ENCODE assay signal across 8 cellular contexts in the genomic region with DNA sequence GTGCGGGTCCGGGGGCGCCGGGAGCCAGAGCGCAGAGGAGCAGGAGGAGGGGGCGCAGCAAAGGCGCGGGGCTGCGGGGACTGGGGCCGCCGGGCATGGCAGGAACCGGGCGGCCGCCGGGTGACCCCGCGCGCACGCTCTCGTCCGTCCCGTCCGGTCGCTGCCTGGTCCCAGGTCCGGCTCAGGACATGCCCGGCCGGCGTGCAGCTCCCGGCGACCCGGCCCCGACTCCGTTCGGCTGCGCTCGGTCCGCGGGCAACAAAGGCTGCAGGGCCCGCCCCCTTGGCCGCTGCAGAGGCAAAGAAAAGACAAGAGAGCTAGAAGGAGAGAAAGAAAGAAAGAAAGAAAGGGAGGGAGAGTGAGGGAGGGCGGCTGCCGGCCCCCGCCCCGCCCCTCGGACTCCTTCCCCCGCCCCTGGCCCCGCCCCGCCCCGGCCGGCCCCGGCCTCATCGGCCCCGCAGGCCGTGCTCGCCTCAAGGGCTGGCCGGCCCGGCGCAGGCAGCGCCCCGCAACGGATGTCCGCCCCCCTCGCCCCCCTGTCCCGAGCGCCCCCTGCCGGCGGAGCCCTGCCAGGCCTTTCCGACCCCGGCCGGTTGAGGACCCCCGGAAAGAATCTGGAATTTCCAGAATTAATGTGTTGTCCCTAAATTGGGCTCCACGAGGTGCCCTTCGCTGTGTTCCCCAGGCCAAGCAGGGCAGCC. TPM values are rescaled to one million over a fixed set of nuclear protein-coding genes. Genes with fewer than 3 reads are reported as not detected.
DNase-seq lines count a peak whose midpoint lies in the region; ATAC-seq, FAIRE-seq and TF ChIP-seq lines count a peak whose summit lies in the region.

A gene with protein sequence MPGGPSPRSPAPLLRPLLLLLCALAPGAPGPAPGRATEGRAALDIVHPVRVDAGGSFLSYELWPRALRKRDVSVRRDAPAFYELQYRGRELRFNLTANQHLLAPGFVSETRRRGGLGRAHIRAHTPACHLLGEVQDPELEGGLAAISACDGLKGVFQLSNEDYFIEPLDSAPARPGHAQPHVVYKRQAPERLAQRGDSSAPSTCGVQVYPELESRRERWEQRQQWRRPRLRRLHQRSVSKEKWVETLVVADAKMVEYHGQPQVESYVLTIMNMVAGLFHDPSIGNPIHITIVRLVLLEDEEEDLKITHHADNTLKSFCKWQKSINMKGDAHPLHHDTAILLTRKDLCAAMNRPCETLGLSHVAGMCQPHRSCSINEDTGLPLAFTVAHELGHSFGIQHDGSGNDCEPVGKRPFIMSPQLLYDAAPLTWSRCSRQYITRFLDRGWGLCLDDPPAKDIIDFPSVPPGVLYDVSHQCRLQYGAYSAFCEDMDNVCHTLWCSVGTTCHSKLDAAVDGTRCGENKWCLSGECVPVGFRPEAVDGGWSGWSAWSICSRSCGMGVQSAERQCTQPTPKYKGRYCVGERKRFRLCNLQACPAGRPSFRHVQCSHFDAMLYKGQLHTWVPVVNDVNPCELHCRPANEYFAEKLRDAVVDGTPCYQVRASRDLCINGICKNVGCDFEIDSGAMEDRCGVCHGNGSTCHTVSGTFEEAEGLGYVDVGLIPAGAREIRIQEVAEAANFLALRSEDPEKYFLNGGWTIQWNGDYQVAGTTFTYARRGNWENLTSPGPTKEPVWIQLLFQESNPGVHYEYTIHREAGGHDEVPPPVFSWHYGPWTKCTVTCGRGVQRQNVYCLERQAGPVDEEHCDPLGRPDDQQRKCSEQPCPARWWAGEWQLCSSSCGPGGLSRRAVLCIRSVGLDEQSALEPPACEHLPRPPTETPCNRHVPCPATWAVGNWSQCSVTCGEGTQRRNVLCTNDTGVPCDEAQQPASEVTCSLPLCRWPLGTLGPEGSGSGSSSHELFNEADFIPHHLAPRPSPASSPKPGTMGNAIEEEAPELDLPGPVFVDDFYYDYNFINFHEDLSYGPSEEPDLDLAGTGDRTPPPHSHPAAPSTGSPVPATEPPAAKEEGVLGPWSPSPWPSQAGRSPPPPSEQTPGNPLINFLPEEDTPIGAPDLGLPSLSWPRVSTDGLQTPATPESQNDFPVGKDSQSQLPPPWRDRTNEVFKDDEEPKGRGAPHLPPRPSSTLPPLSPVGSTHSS (N-terminal part only) (minus strand): TSS at position 341 of the 701 bp plus-strand sequence. CDS start 244 bp downstream, at position 97.

- H3K27ac Mint-ChIP-seq in activated T-cell treated with anti-CD3 and anti-CD28 coated beads, Interleukin-2, amount 50 U/mL, for 24 hours: no peak within 1 kb of the TSS
- H3K27ac Mint-ChIP-seq in stimulated activated naive B cell treated with anti-CD40 and anti-IgM and Interleukin-4, amounts not matched to agents 10 μg/mL and 1 μg/mL and 100 μg/mL, for 72 hours: peak within 1 kb of the TSS; percentile 63

- H3K4me3 ChIP-seq in mucosa of rectum (ENCODE audit: low read length in 2 of 2): peak within 1 kb of the TSS; percentile 55 to 60

- no peaks in the 10 kb centered on the region for H3K36me3 ChIP-seq in mucosa of rectum (ENCODE audit: control insufficient read depth in 2 of 2, insufficient read depth in 2 of 2, low read length in 2 of 2)

- peaks cover 16 to 23% of the 10 kb centered on the region in 2 donors for H3K27me3 ChIP-seq in mucosa of rectum (ENCODE audit: control insufficient read depth in 2 of 2, insufficient read depth in 2 of 2, low read length in 2 of 2)

- peak; percentile 78 for DNase-seq in ELF-1 (ENCODE audit: low read depth, low spot score)
- DNase-seq in H54 (ENCODE audit: insufficient read length, low spot score): peak; percentile 75
- peak; percentile 64 for DNase-seq in NCI-H460 (ENCODE audit: extremely low read depth, low read depth)
- peak; percentile 65 for DNase-seq in activated T-cell treated with anti-CD3 and anti-CD28 coated beads, Interleukin-2, amount 50 U/mL, for 24 hours
- DNase-seq in stimulated activated naive B cell treated with anti-CD40 and anti-IgM and Interleukin-4, amounts not matched to agents 10 μg/mL and 1 μg/mL and 100 μg/mL, for 72 hours: peak; percentile 25
- DNase-seq in NCI-H446 treated with DMSO at 0.1 percent for 48 hours (lab: John Stamatoyannopoulos, UW): no peak

- no peak for FAIRE-seq in H54 (lab: Jason Lieb, UNC)

- peak within 1 kb of the TSS in 1 of 2 donors; percentile 43 for H3K27ac ChIP-seq in mucosa of rectum (ENCODE audit: low read depth in 2 of 2, low read length in 2 of 2)

- ATAC-seq in esophagus mucosa: peak; percentile 71
- ATAC-seq in stimulated activated naive B cell treated with anti-CD40 and anti-IgM and Interleukin-4, amounts not matched to agents 10 μg/mL and 1 μg/mL and 100 μg/mL, for 72 hours (replicated peaks): peak; percentile 85 to 87

- H3K9ac ChIP-seq in mucosa of rectum (ENCODE audit: low read depth in 1 of 2, low read length in 2 of 2): peak within 1 kb of the TSS; percentile 36 to 38

- H3K27me3 Mint-ChIP-seq in activated T-cell treated with anti-CD3 and anti-CD28 coated beads, Interleukin-2, amount 50 U/mL, for 24 hours: peaks cover 49% of the 10 kb centered on the region
- H3K27me3 Mint-ChIP-seq in stimulated activated naive B cell treated with anti-CD40 and anti-IgM and Interleukin-4, amounts not matched to agents 10 μg/mL and 1 μg/mL and 100 μg/mL, for 72 hours: peaks cover 31 to 43% of the 10 kb centered on the region in 2 donors

- peaks cover 8% of the 10 kb centered on the region for H3K4me1 Mint-ChIP-seq in activated T-cell treated with anti-CD3 and anti-CD28 coated beads, Interleukin-2, amount 50 U/mL, for 24 hours (ENCODE audit: low read depth)
- H3K4me1 Mint-ChIP-seq in stimulated activated naive B cell treated with anti-CD40 and anti-IgM and Interleukin-4, amounts not matched to agents 10 μg/mL and 1 μg/mL and 100 μg/mL, for 72 hours: peaks cover 18 to 27% of the 10 kb centered on the region in 2 donors

- H3K36me3 Mint-ChIP-seq in activated T-cell treated with anti-CD3 and anti-CD28 coated beads, Interleukin-2, amount 50 U/mL, for 24 hours (ENCODE audit: low read depth): no peaks in the 10 kb centered on the region
- H3K36me3 Mint-ChIP-seq in stimulated activated naive B cell treated with anti-CD40 and anti-IgM and Interleukin-4, amounts not matched to agents 10 μg/mL and 1 μg/mL and 100 μg/mL, for 72 hours: peaks cover 2 to 4% of the 10 kb centered on the region in 2 donors

- H3K9me3 ChIP-seq in mucosa of rectum (ENCODE audit: control insufficient read depth in 2 of 2, low read length in 2 of 2): no peaks in the 10 kb centered on the region

- peaks cover 6% of the 10 kb centered on the region for H3K9me3 Mint-ChIP-seq in activated T-cell treated with anti-CD3 and anti-CD28 coated beads, Interleukin-2, amount 50 U/mL, for 24 hours
- H3K9me3 Mint-ChIP-seq in stimulated activated naive B cell treated with anti-CD40 and anti-IgM and Interleukin-4, amounts not matched to agents 10 μg/mL and 1 μg/mL and 100 μg/mL, for 72 hours: peaks cover 0 to 2% of the 10 kb centered on the region in 2 donors

- peak within 1 kb of the TSS; percentile 74 for H3K4me3 Mint-ChIP-seq in activated T-cell treated with anti-CD3 and anti-CD28 coated beads, Interleukin-2, amount 50 U/mL, for 24 hours
- H3K4me3 Mint-ChIP-seq in stimulated activated naive B cell treated with anti-CD40 and anti-IgM and Interleukin-4, amounts not matched to agents 10 μg/mL and 1 μg/mL and 100 μg/mL, for 72 hours: peak within 1 kb of the TSS; percentile 89 to 91

- peaks cover 6 to 9% of the 10 kb centered on the region in 2 donors for H3K4me1 ChIP-seq in mucosa of rectum (ENCODE audit: control insufficient read depth in 2 of 2, insufficient read depth in 2 of 2, low read length in 2 of 2)

- TF ChIP-seq POLR2A in H54 (IDR thresholded peaks at IDR 0.05; ENCODE audit: low read depth, low read length): no peak

RNA-seq across cellular contexts. Expression of the gene that starts here (rescaled TPM):
- 1.8 and 2.1 TPM in 2 replicates for total RNA-seq in NCI-H460 (2014; rRNA removed; shearing (Covaris generic))
- polyA plus RNA-seq in NCI-H460 (2014; cell fraction: nucleus; rRNA removed): 5.5 and 9.4 TPM in 2 replicates
- 0.48 TPM for total RNA-seq in esophagus mucosa

Comparison
In these comparisons a context has a peak if more than half of its experiments do, and no peak if none do; other contexts are left out.
1. Peak in ATAC-seq in esophagus mucosa; RNA of the gene not detected or under 1 TPM.